ENCODE assay signal across 8 cellular contexts in the genomic region with DNA sequence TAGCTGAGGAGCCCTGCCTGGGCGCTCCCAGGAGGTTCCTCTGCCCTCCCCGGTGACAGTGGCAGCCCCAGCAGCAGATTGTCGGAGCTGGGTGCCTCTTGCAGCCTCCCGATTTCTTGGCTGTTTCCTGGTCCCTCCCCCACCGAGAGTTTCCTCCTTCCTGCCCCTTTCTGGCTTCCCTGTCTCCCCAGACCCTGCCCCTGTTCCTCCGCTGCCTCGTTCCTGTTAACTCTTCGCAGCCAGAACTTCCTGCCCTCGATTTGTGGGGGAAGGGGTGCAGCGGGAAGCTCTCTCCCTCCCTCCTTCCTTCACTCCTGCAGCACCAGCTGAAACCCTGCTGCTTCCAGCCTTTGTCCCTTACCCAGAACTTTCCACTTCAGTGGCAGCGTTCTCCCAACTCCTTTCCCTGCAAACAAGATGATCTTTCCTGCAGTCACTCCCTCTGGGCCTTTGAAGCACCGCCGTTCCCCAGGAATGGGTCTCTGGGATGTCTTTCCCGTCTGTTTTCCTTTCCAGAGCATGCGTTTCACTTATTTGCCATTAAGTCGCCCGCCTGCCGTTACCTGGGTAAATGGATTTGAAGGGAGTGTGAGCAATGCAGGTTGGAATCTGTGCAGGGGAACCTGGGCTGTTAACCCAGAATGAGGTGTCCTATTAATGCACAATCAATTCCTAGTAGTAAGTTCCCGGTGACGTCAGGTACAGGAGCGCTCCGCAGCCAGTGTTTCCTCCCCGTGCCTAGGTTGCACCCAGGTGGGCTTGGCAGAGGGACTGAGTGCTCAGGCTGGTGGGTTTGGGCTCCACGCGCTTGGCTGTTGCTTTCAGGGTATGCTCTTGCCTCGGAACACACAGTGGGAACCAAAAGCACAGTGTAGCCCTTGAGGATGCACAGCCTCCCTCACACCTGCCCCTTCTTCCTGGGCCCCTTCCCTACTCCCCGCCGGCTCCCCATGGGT. TPM values are rescaled to one million over a fixed set of nuclear protein-coding genes. Genes with fewer than 3 reads are reported as not detected.
DNase-seq lines count a peak whose midpoint lies in the region; ATAC-seq, FAIRE-seq and TF ChIP-seq lines count a peak whose summit lies in the region.

No MANE protein-coding gene starts in this region.

- FAIRE-seq in HTR-8/SVneo (lab: Jason Lieb, UNC): no peak

- peak overlapping the region; percentile 97 for H3K27ac Mint-ChIP-seq in activated CD4-positive, alpha-beta T cell treated with anti-CD3 and anti-CD28 coated beads, Interleukin-2, amount 10 ng/mL, durations not matched to agents 24 days and 14 days
- H3K27ac Mint-ChIP-seq in activated T-cell treated with anti-CD3 and anti-CD28 coated beads, Interleukin-2, amount 50 U/mL, for 24 hours: peak overlapping the region; percentile 99

- peaks cover 66% of the 10 kb centered on the region for H3K4me1 ChIP-seq in prostate gland (replicated peaks)

- no peaks in the 10 kb centered on the region for H3K36me3 ChIP-seq in prostate gland

- 25% methylated on average over 27 of the region's 28 CpGs for WGBS in prostate gland

- H3K9me3 Mint-ChIP-seq in activated CD4-positive, alpha-beta T cell treated with anti-CD3 and anti-CD28 coated beads, Interleukin-2, amount 10 ng/mL, durations not matched to agents 24 days and 14 days: no peaks in the 10 kb centered on the region
- H3K9me3 Mint-ChIP-seq in activated T-cell treated with anti-CD3 and anti-CD28 coated beads, Interleukin-2, amount 50 U/mL, for 24 hours: no peaks in the 10 kb centered on the region

- peaks cover 59% of the 10 kb centered on the region for H3K36me3 Mint-ChIP-seq in activated CD4-positive, alpha-beta T cell treated with anti-CD3 and anti-CD28 coated beads, Interleukin-2, amount 10 ng/mL, durations not matched to agents 24 days and 14 days (ENCODE audit: low read depth)
- H3K36me3 Mint-ChIP-seq in activated T-cell treated with anti-CD3 and anti-CD28 coated beads, Interleukin-2, amount 50 U/mL, for 24 hours (ENCODE audit: low read depth): peaks cover 85% of the 10 kb centered on the region

- H3K27me3 Mint-ChIP-seq in activated CD4-positive, alpha-beta T cell treated with anti-CD3 and anti-CD28 coated beads, Interleukin-2, amount 10 ng/mL, durations not matched to agents 24 days and 14 days: no peaks in the 10 kb centered on the region
- H3K27me3 Mint-ChIP-seq in activated T-cell treated with anti-CD3 and anti-CD28 coated beads, Interleukin-2, amount 50 U/mL, for 24 hours: no peaks in the 10 kb centered on the region

- no peak for TF ChIP-seq CTCF in prostate gland (IDR thresholded peaks at IDR 0.05)

- H3K4me3 ChIP-seq in prostate gland: peak overlapping the region; percentile 6 to 93

- intact Hi-C loops in activated CD4-positive, alpha-beta T cell treated with anti-CD3 and anti-CD28 coated beads, Interleukin-2, amount 10 ng/mL, durations not matched to agents 24 days and 14 days (cut with micrococcal nuclease): loop anchor here (1.0 to 10.0 kb wide), 2 partner anchors 18 to 764 kb away; a partner anchor contains a TSS
- intact Hi-C loops in Right ventricle myocardium superior (cut with DNase I) (no loop called here), prostate gland (cut with DNase I) (no loop called here)

- H3K9me3 ChIP-seq in prostate gland: no peaks in the 10 kb centered on the region

- peak overlapping the region; percentile 75 to 95 for H3K27ac ChIP-seq in prostate gland

- H3K4me1 Mint-ChIP-seq in activated CD4-positive, alpha-beta T cell treated with anti-CD3 and anti-CD28 coated beads, Interleukin-2, amount 10 ng/mL, durations not matched to agents 24 days and 14 days: peaks cover 57% of the 10 kb centered on the region
- H3K4me1 Mint-ChIP-seq in activated T-cell treated with anti-CD3 and anti-CD28 coated beads, Interleukin-2, amount 50 U/mL, for 24 hours (ENCODE audit: low read depth): peaks cover 83% of the 10 kb centered on the region

- peak overlapping the region; percentile 97 for H3K4me3 Mint-ChIP-seq in activated CD4-positive, alpha-beta T cell treated with anti-CD3 and anti-CD28 coated beads, Interleukin-2, amount 10 ng/mL, durations not matched to agents 24 days and 14 days
- H3K4me3 Mint-ChIP-seq in activated T-cell treated with anti-CD3 and anti-CD28 coated beads, Interleukin-2, amount 50 U/mL, for 24 hours: peak overlapping the region; percentile 95

- H3K27me3 ChIP-seq in prostate gland (replicated peaks; ENCODE audit: insufficient read depth): no peaks in the 10 kb centered on the region

- peak; percentile 78 for DNase-seq in activated CD4-positive, alpha-beta T cell treated with anti-CD3 and anti-CD28 coated beads, Interleukin-2, amount 10 ng/mL, durations not matched to agents 24 days and 14 days
- DNase-seq in activated CD4-positive, alpha-beta T cell treated with anti-CD3 and anti-CD28 coated beads, Interleukin-2, amount 50 U/mL, for 1 hour: no peak
- peak; percentile 56 for DNase-seq in activated T-cell treated with anti-CD3 and anti-CD28 coated beads, Interleukin-2, amount 50 U/mL, for 24 hours
- DNase-seq in Right ventricle myocardium superior (peak; percentile 80), prostate gland (ENCODE audit: low spot score) (no peak), DMS153 treated with DMSO at 0.1 percent for 48 hours (lab: John Stamatoyannopoulos, UW; ENCODE audit: unreplicated experiment) (no peak), HTR-8/SVneo (ENCODE audit: insufficient read length, low spot score) (no peak)

- peak; percentile 21 for ATAC-seq in Right ventricle myocardium superior (ENCODE audit: poor library complexity)
- no peak for ATAC-seq in HG02759 (IDR thresholded peaks at IDR 0.05; ENCODE audit: unreplicated experiment)

- no peak for TF ChIP-seq POLR2A in prostate gland (IDR thresholded peaks at IDR 0.05)

RNA-seq across cellular contexts. Expression of a gene that starts 4.3 kb away (rescaled TPM):
- total RNA-seq in activated CD4-positive, alpha-beta T cell treated with anti-CD3 and anti-CD28 coated beads, Interleukin-2, amount 10 ng/mL, durations not matched to agents 24 days and 14 days: 244 and 248 TPM in 2 replicates
- total RNA-seq in Right ventricle myocardium superior: 53.4 TPM
- total RNA-seq in prostate gland: 100 to 1,000 TPM; 102 to 111 TPM

RNA-seq across cellular contexts. Expression of a gene that starts 18.6 kb away (rescaled TPM):
- total RNA-seq in activated CD4-positive, alpha-beta T cell treated with anti-CD3 and anti-CD28 coated beads, Interleukin-2, amount 10 ng/mL, durations not matched to agents 24 days and 14 days: 114 and 124 TPM in 2 replicates
- total RNA-seq in Right ventricle myocardium superior (11.6 TPM), prostate gland (10 to 100 TPM; 35.9 to 75.3 TPM)

RNA-seq across cellular contexts. Expression of a gene that starts 32.8 kb away (rescaled TPM):
- 7.1 and 8.1 TPM in 2 replicates for total RNA-seq in activated CD4-positive, alpha-beta T cell treated with anti-CD3 and anti-CD28 coated beads, Interleukin-2, amount 10 ng/mL, durations not matched to agents 24 days and 14 days
- 12.1 TPM for total RNA-seq in Right ventricle myocardium superior
- total RNA-seq in prostate gland: 100 to 1,000 TPM in 1 of 2 donors, 10 to 100 TPM in 1; 70.9 to 101 TPM

Comparison
In these comparisons a context has a peak if more than half of its experiments do, and no peak if none do; other contexts are left out.
1. DNase-seq: peak in activated CD4-positive, alpha-beta T cell treated with anti-CD3 and anti-CD28 coated beads, Interleukin-2, amount 10 ng/mL, durations not matched to agents 24 days and 14 days (single experiment), activated T-cell treated with anti-CD3 and anti-CD28 coated beads, Interleukin-2, amount 50 U/mL, for 24 hours (single experiment) and Right ventricle myocardium superior (single experiment); none in activated CD4-positive, alpha-beta T cell treated with anti-CD3 and anti-CD28 coated beads, Interleukin-2, amount 50 U/mL, for 1 hour (single experiment), prostate gland (single experiment), DMS153 treated with DMSO at 0.1 percent for 48 hours (single experiment) and HTR-8/SVneo (single experiment).